In the genomic region with DNA sequence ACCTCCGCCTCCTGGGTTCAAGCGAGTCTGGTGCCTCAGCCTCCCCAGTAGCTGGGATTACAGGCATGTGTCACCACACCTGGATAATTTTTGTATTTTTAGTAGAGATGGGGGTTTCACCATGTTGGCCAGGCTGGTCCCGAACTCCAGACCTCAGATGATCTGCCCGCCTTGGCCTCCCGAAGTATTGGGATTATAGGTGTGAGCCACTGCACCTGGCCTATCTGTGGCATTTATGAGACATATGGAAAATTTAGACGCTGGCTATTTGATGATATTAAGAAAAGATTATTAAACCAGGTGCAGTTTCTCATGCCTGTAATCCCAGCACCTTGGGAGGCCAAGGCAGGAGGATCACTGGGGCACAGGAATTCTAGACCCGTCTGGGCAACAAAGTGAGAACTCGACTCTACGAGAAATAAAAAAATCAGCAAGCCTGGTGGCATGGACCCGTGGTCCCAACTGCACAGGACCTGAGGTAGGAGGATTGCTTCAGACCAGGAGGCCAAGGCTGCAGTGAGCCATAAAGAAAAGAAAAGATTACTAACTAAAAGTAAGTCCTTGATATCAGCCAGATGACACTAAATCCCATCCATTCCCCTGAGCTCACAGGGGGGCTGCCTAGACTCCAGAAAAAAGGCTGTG, we compare ENCODE assay signal across 9 cellular contexts. TPM values are rescaled to one million over a fixed set of nuclear protein-coding genes. Genes with fewer than 3 reads are reported as not detected.
DNase-seq lines count a peak whose midpoint lies in the region; ATAC-seq, FAIRE-seq and TF ChIP-seq lines count a peak whose summit lies in the region.
"Not testable (repeated sequence)": the region's sequence is repeated elsewhere in the genome, so short reads cannot be mapped to it uniquely, and the experiment has no call there.
"Had no signal": no experiment of that assay in that cellular context is flagged by ENCODE, and none has a peak within 500 bp of the region (broad histone marks: within the 10 kb centered on the region; RNA-seq: fewer than 3 reads in every experiment).

No MANE protein-coding gene starts in this region.

- intact Hi-C loops in body of pancreas (cut with DNase I); Right ventricle myocardium superior (cut with DNase I); right lobe of liver (cut with DNase I); pancreas (cut with DNase I); stomach (cut with DNase I; ENCODE audit: low total_unique reads): not testable (repeated sequence)

- TF ChIP-seq EP300 in stomach (IDR thresholded peaks at IDR 0.05) = not testable (repeated sequence)

- H3K36me3 ChIP-seq in WERI-Rb-1 (peaks cover 27% of the 10 kb centered on the region), right lobe of liver (peaks cover 16 to 43% (median 23%) of the 10 kb centered on the region in 4 donors), pancreas (peaks cover 0 to 23% (median 9%) of the 10 kb centered on the region in 3 donors), stomach (peaks cover 28 to 56% (median 39%) of the 10 kb centered on the region in 4 donors)
- H3K36me3 ChIP-seq in body of pancreas (replicated peaks in 1 of 2; ENCODE audit: insufficient read depth in 1 of 2, low read depth in 2 of 2) = not testable (repeated sequence)

- not testable (repeated sequence) for H3K27me3 Mint-ChIP-seq in activated T-cell treated with anti-CD3 and anti-CD28 coated beads, Interleukin-2, amount 50 U/mL, for 4 hours (ENCODE audit: low read depth)

- not testable (repeated sequence) for H3K9me3 ChIP-seq in WERI-Rb-1 (ENCODE audit: severe bottlenecking); body of pancreas; right lobe of liver; pancreas; stomach

- not testable (repeated sequence) for H3K4me1 ChIP-seq in body of pancreas, pancreas
- H3K4me1 ChIP-seq in right lobe of liver = peaks cover 0 to 21% (median 6%) of the 10 kb centered on the region in 4 donors
- peaks cover 0 to 25% (median 3%) of the 10 kb centered on the region in 4 donors for H3K4me1 ChIP-seq in stomach

- H3K27me3 ChIP-seq in WERI-Rb-1 (ENCODE audit: insufficient read depth, low read depth, severe bottlenecking); body of pancreas; right lobe of liver; pancreas; stomach: not testable (repeated sequence)

- not testable (repeated sequence) for TF ChIP-seq CTCF in WERI-Rb-1 (IDR thresholded peaks at IDR 0.05; ENCODE audit: low read depth, low read length); body of pancreas (IDR thresholded peaks at IDR 0.05); right lobe of liver (IDR thresholded peaks at IDR 0.05); pancreas (IDR thresholded peaks at IDR 0.05); stomach (IDR thresholded peaks at IDR 0.05)

- not testable (repeated sequence) for TF ChIP-seq POLR2A in body of pancreas (IDR thresholded peaks at IDR 0.05); right lobe of liver (IDR thresholded peaks at IDR 0.05); stomach (IDR thresholded peaks at IDR 0.05)

- WGBS in body of pancreas, 2 donors = 76 to 81% methylated on average over 10 of the region's 10 CpGs
- WGBS in right lobe of liver (ENCODE audit: insufficient coverage, low coverage, low lambda C conversion rate, missing lambda C conversion rate) = 84% methylated on average over 10 of the region's 10 CpGs
- 80% methylated on average over 10 of the region's 10 CpGs for WGBS in pancreas, 2 donors
- WGBS in stomach, 5 donors = 85 to 93% (median 90%) methylated on average over 10 of the region's 10 CpGs

- H3K27ac ChIP-seq in WERI-Rb-1 = 0 out of 2 replicates have a peak overlapping the region, but pooled peaks have one; percentile 7
- H3K27ac ChIP-seq in body of pancreas, right lobe of liver, pancreas, stomach: not testable (repeated sequence)

- FAIRE-seq in pancreas (lab: Jason Lieb, UNC) = not testable (repeated sequence)

- H3K9me3 Mint-ChIP-seq in activated T-cell treated with anti-CD3 and anti-CD28 coated beads, Interleukin-2, amount 50 U/mL, for 4 hours = not testable (repeated sequence)

- not testable (repeated sequence) for H3K4me1 Mint-ChIP-seq in activated T-cell treated with anti-CD3 and anti-CD28 coated beads, Interleukin-2, amount 50 U/mL, for 4 hours (ENCODE audit: low read depth)

- not testable (repeated sequence) for H3K4me3 Mint-ChIP-seq in activated T-cell treated with anti-CD3 and anti-CD28 coated beads, Interleukin-2, amount 50 U/mL, for 4 hours

- H3K4me3 ChIP-seq in WERI-Rb-1 (ENCODE audit: low read depth, low read length); body of pancreas; right lobe of liver; pancreas; stomach: not testable (repeated sequence)

- DNase-seq in WERI-Rb-1 (peak; percentile 24), body of pancreas (peak; percentile 1 to 15 (median 9)), Right ventricle myocardium superior (peak; percentile 27), right lobe of liver (peak in 2 of 3 donors; percentile 45 to 56), pancreas (peak in 5 of 6 donors; percentile 12 to 54 (median 17)), stomach (peak; percentile 30)
- DNase-seq in activated T-cell treated with anti-CD3 and anti-CD28 coated beads, Interleukin-2, amount 50 U/mL, for 4 hours = peak; percentile 4

- ATAC-seq in activated T-cell treated with anti-CD3 and anti-CD28 coated beads, Interleukin-2, amount 50 U/mL, for 4 hours; body of pancreas; Right ventricle myocardium superior (ENCODE audit: poor library complexity); right lobe of liver; pancreas: not testable (repeated sequence)

- not testable (repeated sequence) for H3K36me3 Mint-ChIP-seq in activated T-cell treated with anti-CD3 and anti-CD28 coated beads, Interleukin-2, amount 50 U/mL, for 4 hours (ENCODE audit: insufficient read depth)

RNA-seq across cellular contexts. Expression of a gene that starts 23.3 kb away (rescaled TPM):
- 1 to 10 TPM; 4.9 to 8.4 (median 5.8) TPM for total RNA-seq in activated T-cell treated with anti-CD3 and anti-CD28 coated beads, Interleukin-2, amount 50 U/mL, for 4 hours
- total RNA-seq in body of pancreas (10 to 100 TPM; 22.3 to 41.5 TPM), Right ventricle myocardium superior (11.7 TPM), right lobe of liver (10 to 100 TPM; 22.7 to 30.7 (median 24.1) TPM), pancreas (10 to 100 TPM; 12.4 to 32.2 (median 14.3) TPM), stomach (10 to 100 TPM; 19.2 to 66.6 (median 35.6) TPM)
- polyA plus RNA-seq in pancreas (1 to 10 TPM; 4.0 to 5.8 TPM), stomach (1 to 10 TPM; 3.3 to 8.8 (median 7.5) TPM)

RNA-seq across cellular contexts. Expression of a gene that starts 30.1 kb away (rescaled TPM):
- 1,000 to 10,000 TPM; 1,321 to 1,622 (median 1,616) TPM for total RNA-seq in activated T-cell treated with anti-CD3 and anti-CD28 coated beads, Interleukin-2, amount 50 U/mL, for 4 hours
- over 10,000 TPM in 1 of 2 donors, under 1 TPM in 1; under 0.01 to 15,479 TPM for total RNA-seq in body of pancreas
- total RNA-seq in Right ventricle myocardium superior = 9,391 TPM
- total RNA-seq in right lobe of liver = 1,000 to 10,000 TPM in 3 of 6 experiments, 100 to 1,000 TPM in 1, under 1 TPM in 2; under 0.01 to 3,377 (median 977) TPM
- total RNA-seq in pancreas = 1,000 to 10,000 TPM in 4 of 6 donors, 100 to 1,000 TPM in 2; 687 to 5,169 (median 2,340) TPM
- not detected for polyA plus RNA-seq in pancreas
- total RNA-seq in stomach = 1,000 to 10,000 TPM in 1 of 5 donors, under 1 TPM in 4; under 0.01 to 9,966 (median under 0.01) TPM
- polyA plus RNA-seq in stomach = not detected
- polyA plus RNA-seq: foreskin keratinocyte, hepatocyte had no signal
